Comparison of ENCODE assay signal across 8 cellular contexts in genomic region chrX:20530319-20530979, GRCh38.
DNase-seq lines count a peak whose midpoint lies in the region; ATAC-seq, FAIRE-seq and TF ChIP-seq lines count a peak whose summit lies in the region.

No MANE protein-coding gene starts in this region.

- SMC1A ChIA-PET in GM12878 (lab: Charles Lee; ENCODE audit: uncharacterized antibody, unreplicated experiment): interaction anchor here (0.6 to 6.2 kb wide), 17 partner anchors 14 to 1217 kb away, joined by 3 to 57 read pairs (median 3); no protein-coding TSS in a partner anchor

- TF ChIP-seq POLR2A in GM12878 (IDR thresholded peaks at IDR 0.05; ENCODE audit: low read depth, low read length) (no peak), spleen (IDR thresholded peaks at IDR 0.05) (no peak)

- TF ChIP-seq CTCF in AG04450 (IDR thresholded peaks at IDR 0.05; ENCODE audit: low read depth, low read length) (peak; percentile 63), GM12878 (IDR thresholded peaks at IDR 0.05 in 2 of 3, conservative IDR thresholded peaks at IDR 0.05 in 1 of 3; ENCODE audit: control insufficient read depth in 2 of 3, extremely low read depth in 1 of 3, insufficient read depth in 1 of 3, low read depth in 3 of 3, low read length in 3 of 3) (peak; percentile 71 to 75 (median 72)), spleen (IDR thresholded peaks at IDR 0.05 in 8 of 11, conservative IDR thresholded peaks at IDR 0.05 in 3 of 11) (peak in 10 of 11 experiments; percentile 27 to 71 (median 60))

- no peak for TF ChIP-seq EP300 in GM12878 (IDR thresholded peaks at IDR 0.05; ENCODE audit: borderline replicate concordance in 1 of 2, control insufficient read depth in 1 of 2, low read depth in 2 of 2, low read length in 2 of 2)

- no peak overlapping the region for H3K27ac ChIP-seq in AG04450 (ENCODE audit: low read depth, low read length)
- H3K27ac ChIP-seq in GM12878 (ENCODE audit: control insufficient read depth, insufficient read depth): no peak overlapping the region
- no peak overlapping the region for H3K27ac ChIP-seq in spleen

- H3K36me3 ChIP-seq in GM12878 (ENCODE audit: control insufficient read depth in 2 of 2, insufficient read depth in 2 of 2, low read length in 1 of 2) (no peaks in the 10 kb centered on the region), spleen (no peaks in the 10 kb centered on the region)

- in situ Hi-C loops in GM12878 (cut with MboI): loop anchor here (5.0 kb wide), 1 partner anchor 952 kb away; no protein-coding TSS in a partner anchor

- no peaks in the 10 kb centered on the region for H3K27me3 ChIP-seq in AG04450 (ENCODE audit: control insufficient read depth, insufficient read depth, low read length)
- H3K27me3 ChIP-seq in GM12878 (replicated peaks in 1 of 2; ENCODE audit: control insufficient read depth in 2 of 2, insufficient read depth in 2 of 2, low read length in 1 of 2): no peaks in the 10 kb centered on the region; a peak in 2 of 4 replicates
- H3K27me3 ChIP-seq in spleen (replicated peaks in 1 of 7): peaks cover 0 to 27% (median 12%) of the 10 kb centered on the region in 7 donors

- DNase-seq in AG04450 (ENCODE audit: low read depth, low spot score): no peak
- peak; percentile 19 for DNase-seq in NCI-H1417 treated with DMSO at 0.1 percent for 48 hours (lab: John Stamatoyannopoulos, UW)
- peak; percentile 44 for DNase-seq in T-helper 9 cell
- peak; percentile 5 for DNase-seq in GM12878 (ENCODE audit: low read depth, low spot score)
- peak; percentile 35 for DNase-seq in iPS-NIHi11 (ENCODE audit: low spot score)
- no peak for DNase-seq in spleen

- H3K4me3 ChIP-seq in AG04450 (ENCODE audit: low read depth, low read length): peak overlapping the region; percentile 36
- H3K4me3 ChIP-seq in GM12878: no peak overlapping the region
- no peak overlapping the region for H3K4me3 ChIP-seq in spleen

- ATAC-seq in GM18861 (IDR thresholded peaks at IDR 0.05; ENCODE audit: unreplicated experiment) (peak; percentile 60), GM12878 (peak; percentile 77), GM18519 (IDR thresholded peaks at IDR 0.05; ENCODE audit: low FRiP score, unreplicated experiment) (no peak)

- H3K4me1 ChIP-seq in GM12878 (ENCODE audit: control insufficient read depth, insufficient read depth, low read length): no peaks in the 10 kb centered on the region
- H3K4me1 ChIP-seq in spleen: peaks cover 0 to 4% (median 0%) of the 10 kb centered on the region in 6 donors

- peak; percentile 90 for FAIRE-seq in GM12878 (lab: Jason Lieb, UNC)

- no TSS peak for BruUV-seq in GM12878 (replicated peaks; lab: Mats Ljungman, UMichigan)

- 2% methylated on average over 13 of the region's 13 CpGs for WGBS in GM12878 (ENCODE audit: insufficient coverage, insufficient replicate concordance, low lambda C conversion rate, missing lambda C conversion rate)
- 2 to 11% (median 5%) methylated on average over 13 of the region's 13 CpGs for WGBS in spleen, 5 donors

- no peak overlapping the region for H2AFZ ChIP-seq in GM12878 (ENCODE audit: control insufficient read depth, low read depth, low read length)

- no peak overlapping the region for H3K9ac ChIP-seq in GM12878 (ENCODE audit: control insufficient read depth, insufficient read depth, low read length)

- peak; percentile 82 for TF ChIP-seq RAD21 in GM12878 (IDR thresholded peaks at IDR 0.05; ENCODE audit: insufficient read depth, low read depth, low read length)

- RAD21 ChIA-PET in GM12878 (lab: Charles Lee; ENCODE audit: unreplicated experiment): interaction anchor here (0.6 to 5.3 kb wide), 13 partner anchors 8 to 1123 kb away, joined by 3 to 38 read pairs (median 4); no protein-coding TSS in a partner anchor

- H3K9me3 ChIP-seq in AG04450 (ENCODE audit: control insufficient read depth, insufficient read depth, low read length) (no peaks in the 10 kb centered on the region), GM12878 (replicated peaks; ENCODE audit: control insufficient read depth, insufficient read depth, low read length) (no peaks in the 10 kb centered on the region), spleen (no peaks in the 10 kb centered on the region)

- no peaks in the 10 kb centered on the region for H3K79me2 ChIP-seq in GM12878 (ENCODE audit: control insufficient read depth, insufficient read depth, low read length)

- CTCF ChIA-PET in AG04450 (lab: Charles Lee) (interaction anchor here (0.5 to 6.7 kb wide), 46 partner anchors 8 to 1625 kb away, joined by 3 to 90 read pairs (median 3); partner anchors contain the start of gene CNKSR2), GM12878 (lab: Yijun Ruan, JAX) (interaction anchor here (0.5 to 10.3 kb wide), 45 partner anchors 8 to 1237 kb away, joined by 3 to 148 read pairs (median 4); partner anchors contain the start of gene SMPX)

- intact Hi-C loops in GM12878 (cut with micrococcal nuclease; ENCODE audit: unreplicated experiment) (loop anchor here (1.0 to 5.0 kb wide), 2 partner anchors 207 to 950 kb away; no protein-coding TSS in a partner anchor), spleen (cut with DNase I; ENCODE audit: low total_unique reads) (loop anchor here (10.0 kb wide), 1 partner anchor 944 kb away; no protein-coding TSS in a partner anchor)

- H3K4me2 ChIP-seq in GM12878 (ENCODE audit: control insufficient read depth, insufficient read depth): no peak overlapping the region

- POLR2A ChIA-PET in AG04450 (lab: Yijun Ruan, JAX): interaction anchor here (0.6 kb wide), 1 partner anchor 322 kb away, joined by 3 read pairs; no protein-coding TSS in a partner anchor
- POLR2A ChIA-PET in GM12878 (lab: Charles Lee): interaction anchor here (0.6 kb wide), 1 partner anchor 212 kb away, joined by 3 read pairs; no protein-coding TSS in a partner anchor

- no peaks in the 10 kb centered on the region for H4K20me1 ChIP-seq in GM12878 (ENCODE audit: control insufficient read depth, insufficient read depth)

TF ChIP-seq in GM12878, 131 proteins besides CTCF, POLR2A, EP300 and RAD21:
- peak; percentile 75 for TF ChIP-seq SMC3 (IDR thresholded peaks at IDR 0.05; ENCODE audit: borderline replicate concordance, low read length)
- TF ChIP-seq HDAC2 (IDR thresholded peaks at IDR 0.05): no peak
- TF ChIP-seq YY1 (IDR thresholded peaks at IDR 0.05; ENCODE audit: low read depth, low read length): 0 out of 2 replicates have a peak, but pooled peaks have one; percentile 32

Comparison
In these comparisons a context has a peak if more than half of its experiments do, and no peak if none do; other contexts are left out.
1. DNase-seq: peak in NCI-H1417 treated with DMSO at 0.1 percent for 48 hours (single experiment), T-helper 9 cell (single experiment), GM12878 (single experiment) and iPS-NIHi11 (single experiment); none in AG04450 (single experiment) and spleen (single experiment).
2. Peak in every context shown above with its lines, with median percentiles within 50 percentile points of each other: CTCF ChIP-seq.